In genomic region chr6:147108256-147108910, GRCh38 we compare ENCODE assay signal across 27 cellular contexts.
DNase-seq lines count a peak whose midpoint lies in the region; ATAC-seq, FAIRE-seq and TF ChIP-seq lines count a peak whose summit lies in the region.
"Had no signal": no experiment of that assay in that cellular context is flagged by ENCODE, and none has a peak within 500 bp of the region (broad histone marks: within the 10 kb centered on the region; RNA-seq: fewer than 3 reads in every experiment).

No MANE protein-coding gene starts in this region.

- no peak for TF ChIP-seq POLR2A in NB4 (IDR thresholded peaks at IDR 0.05; ENCODE audit: extremely low read depth, insufficient read length)

- no peak overlapping the region for H3K4me3 ChIP-seq in NB4 (ENCODE audit: low read depth, low read length)
- peak overlapping the region; percentile 32 for H3K4me3 ChIP-seq in endocrine pancreas (ENCODE audit: control insufficient read depth, insufficient read depth, low read length)
- H3K4me3 ChIP-seq: BLaER1 treated with 17β-estradiol and CSF1 and Interleukin-3, amounts not matched to agents 10 nM and 100 nM; esophagus squamous epithelium; right lobe of liver; SJSA1 had no signal

- no peak overlapping the region for H3K9ac ChIP-seq in endocrine pancreas (ENCODE audit: control insufficient read depth, insufficient read depth, low read length)
- H3K9ac ChIP-seq: BLaER1 treated with 17β-estradiol and CSF1 and Interleukin-3, amounts not matched to agents 10 nM and 100 nM had no signal

- H3K4me1 ChIP-seq in endocrine pancreas (ENCODE audit: control insufficient read depth, insufficient read depth, low read length) = peaks cover 11% of the 10 kb centered on the region
- H3K4me1 ChIP-seq: esophagus squamous epithelium, right lobe of liver, SJSA1 had no signal

- no peak for TF ChIP-seq CTCF in NB4 (IDR thresholded peaks at IDR 0.05; ENCODE audit: low read depth, low read length)

- no peak for ATAC-seq in GM18858 (IDR thresholded peaks at IDR 0.05; ENCODE audit: unreplicated experiment)
- no peak for ATAC-seq in activated CD4-positive, CD25-positive, alpha-beta regulatory T cell treated with anti-CD3 and anti-CD28 coated beads, Interleukin-2, amount 50 U/mL, for 24 hours
- ATAC-seq: left cardiac atrium, right lobe of liver had no signal

- no peaks in the 10 kb centered on the region for H3K36me3 ChIP-seq in endocrine pancreas (ENCODE audit: control insufficient read depth, insufficient read depth, low read length)
- H3K36me3 ChIP-seq: BLaER1 treated with 17β-estradiol and CSF1 and Interleukin-3, amounts not matched to agents 10 nM and 100 nM; esophagus squamous epithelium; right lobe of liver; SJSA1 had no signal

- DNase-seq in COR-L47 (lab: John Stamatoyannopoulos, UW) (peak; percentile 6), NB4 (ENCODE audit: low read depth) (peak; percentile 16), NCI-H345 treated with DMSO at 0.1 percent for 48 hours (lab: John Stamatoyannopoulos, UW; ENCODE audit: unreplicated experiment) (peak; percentile 6), HTR-8/SVneo (ENCODE audit: insufficient read length, low spot score) (no peak)
- DNase-seq: activated CD4-positive, alpha-beta memory T cell treated with anti-CD3 and anti-CD28 coated beads, Interleukin-2, amount 10 ng/mL, durations not matched to agents 7 days and 5 days; activated CD4-positive, CD25-positive, alpha-beta regulatory T cell treated with anti-CD3 and anti-CD28 coated beads, Interleukin-2, amount 50 U/mL, for 72 hours; Calu3; esophagus squamous epithelium; Kasumi-1; left cardiac atrium; MV-4-11; NCI-H2107; NCI-H524; posterior cingulate gyrus; right lobe of liver; stimulated activated CD4-positive, alpha-beta T cell treated with anti-CD3 and anti-CD28 coated beads, Interleukin-12 subunit alpha, Interleukin-12 subunit beta, amount 100 ng/mL, for 4 hours; stimulated activated CD4-positive, alpha-beta T cell treated with anti-CD3 and anti-CD28 coated beads, Interleukin-4, amount 100 ng/mL, for 1 hour; T-helper 1 cell; trophoblast cell had no signal

- no peaks in the 10 kb centered on the region for H3K27me3 ChIP-seq in endocrine pancreas (ENCODE audit: control insufficient read depth, insufficient read depth, low read length)
- H3K27me3 ChIP-seq: BLaER1 treated with 17β-estradiol and CSF1 and Interleukin-3, amounts not matched to agents 10 nM and 100 nM; esophagus squamous epithelium; right lobe of liver; SJSA1 had no signal

- no peaks in the 10 kb centered on the region for H3K9me3 ChIP-seq in endocrine pancreas (ENCODE audit: control insufficient read depth, low read length)
- H3K9me3 ChIP-seq: BLaER1 treated with 17β-estradiol and CSF1 and Interleukin-3, amounts not matched to agents 10 nM and 100 nM; esophagus squamous epithelium; right lobe of liver; SJSA1 had no signal

- no peak for FAIRE-seq in HTR-8/SVneo (lab: Jason Lieb, UNC)
- FAIRE-seq: astrocyte, frontal cortex, H1 had no signal
